Comparison of ENCODE assay signal across 24 cellular contexts in the genomic region with DNA sequence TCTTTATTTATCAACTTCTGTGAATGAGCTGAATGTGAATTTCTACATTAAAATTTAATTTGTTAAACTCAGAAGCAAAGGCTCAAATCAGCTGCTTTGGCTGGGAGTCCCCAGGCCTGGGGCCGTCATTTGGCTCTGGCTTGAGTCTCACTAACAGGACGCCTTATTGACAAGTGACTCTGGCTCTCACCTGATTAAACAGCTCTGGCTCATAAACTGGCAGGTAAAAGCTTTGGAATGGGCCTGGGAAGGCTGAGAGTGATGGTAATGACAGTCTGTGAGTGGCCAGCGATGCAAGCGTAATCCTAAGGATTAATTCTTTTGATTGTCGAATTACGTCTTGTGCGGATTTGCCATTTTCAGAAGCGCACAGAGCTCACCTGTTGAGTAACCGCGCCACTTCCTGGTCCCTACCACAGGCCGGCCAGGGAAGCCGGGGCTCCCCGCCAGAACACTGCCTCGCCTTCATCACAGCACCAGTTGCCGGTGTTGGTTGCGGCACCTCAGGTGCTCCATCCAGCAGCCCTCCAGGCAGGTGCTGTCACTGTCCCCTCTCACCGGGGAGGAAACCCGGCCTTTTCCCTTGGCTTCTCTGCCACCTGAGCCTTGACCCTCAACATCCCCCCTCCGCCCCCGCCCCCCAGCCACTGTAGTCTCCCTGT.
"Had no signal": no experiment of that assay in that cellular context is flagged by ENCODE, and none has a peak within 500 bp of the region (broad histone marks: within the 10 kb centered on the region; RNA-seq: fewer than 3 reads in every experiment).

No MANE protein-coding gene starts in this region.

- H3K9me3 Mint-ChIP-seq: activated CD4-positive, alpha-beta memory T cell treated with anti-CD3 and anti-CD28 coated beads for 36 hours; activated naive CD4-positive, alpha-beta T cell treated with anti-CD3 and anti-CD28 coated beads for 36 hours; activated T-cell treated with anti-CD3 and anti-CD28 coated beads, Interleukin-2, amount 50 U/mL, for 4 hours; central memory CD8-positive, alpha-beta T cell had no signal

- H3K4me3 Mint-ChIP-seq: activated CD4-positive, alpha-beta memory T cell treated with anti-CD3 and anti-CD28 coated beads for 36 hours; activated CD4-positive, alpha-beta T cell treated with anti-CD3 and anti-CD28 coated beads, Interleukin-2, amount 10 ng/mL, durations not matched to agents 7 days and 5 days; activated naive CD4-positive, alpha-beta T cell treated with anti-CD3 and anti-CD28 coated beads for 36 hours; activated naive CD8-positive, alpha-beta T cell; activated T-cell treated with anti-CD3 and anti-CD28 coated beads, Interleukin-2, amount 50 U/mL, for 4 hours; brain; central memory CD8-positive, alpha-beta T cell had no signal

- H3K36me3 Mint-ChIP-seq: brain had no signal

- H3K27ac Mint-ChIP-seq: activated CD4-positive, alpha-beta memory T cell treated with anti-CD3 and anti-CD28 coated beads for 36 hours; activated naive CD4-positive, alpha-beta T cell treated with anti-CD3 and anti-CD28 coated beads for 36 hours; activated naive CD8-positive, alpha-beta T cell had no signal

- H3K4me3 ChIP-seq: SJSA1 had no signal

- ATAC-seq: activated T-cell treated with anti-CD3 and anti-CD28 coated beads, Interleukin-2, amount 50 U/mL, for 4 hours; PC-3; SK-N-SH treated with all-trans-retinoic acid at 6 μM for 48 hours had no signal

- DNase-seq: activated CD4-positive, alpha-beta memory T cell treated with anti-CD3 and anti-CD28 coated beads for 36 hours; activated CD4-positive, alpha-beta T cell treated with anti-CD3 and anti-CD28 coated beads, Interleukin-2, amount 10 ng/mL, durations not matched to agents 7 days and 5 days; activated CD4-positive, CD25-positive, alpha-beta regulatory T cell; activated CD8-positive, alpha-beta memory T cell treated with anti-CD3 and anti-CD28 coated beads for 24 hours; activated gamma-delta T cell; activated naive CD4-positive, alpha-beta T cell treated with anti-CD3 and anti-CD28 coated beads for 36 hours; activated T-cell treated with anti-CD3 and anti-CD28 coated beads, Interleukin-2, amount 50 U/mL, for 4 hours; amygdala; MM.1S; NCI-H1105; NCI-H1436; NCI-H1694 treated with DMSO at 0.1 percent for 48 hours; NCI-H2029 treated with DMSO at 0.1 percent for 48 hours; NCI-H345; NCI-H510A; NCI-H526 treated with DMSO at 0.1 percent for 48 hours; PC-3; SHP77; SW 1271 had no signal
